In the genomic region with DNA sequence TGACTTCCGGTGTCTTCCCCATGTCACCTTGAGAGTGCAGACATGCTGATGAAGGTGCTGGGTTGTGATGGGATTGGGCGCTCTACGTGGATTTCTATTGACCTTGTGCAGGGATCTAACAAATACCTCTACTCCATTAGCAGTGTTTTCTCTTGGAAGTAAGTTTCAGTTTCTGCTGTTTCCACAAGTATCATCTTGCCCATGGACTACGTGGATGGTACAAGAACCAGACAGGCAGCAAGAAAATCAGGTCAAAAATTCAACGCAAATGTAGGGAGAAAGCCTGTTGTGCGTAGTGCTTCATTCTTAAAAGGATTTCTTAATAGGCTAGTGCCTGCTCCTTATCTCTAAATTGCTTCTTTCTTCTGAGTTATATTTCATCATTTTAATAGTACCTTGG, we compare ENCODE assay signal across 16 cellular contexts.
"Had no signal": no experiment of that assay in that cellular context is flagged by ENCODE, and none has a peak within 500 bp of the region (broad histone marks: within the 10 kb centered on the region; RNA-seq: fewer than 3 reads in every experiment).

No MANE protein-coding gene starts in this region.

- H3K36me3 ChIP-seq: lower lobe of right lung, uterus, WERI-Rb-1 had no signal

- H3K9me3 Mint-ChIP-seq: activated naive CD8-positive, alpha-beta T cell treated with anti-CD3 and anti-CD28 coated beads for 36 hours; naive thymus-derived CD4-positive, alpha-beta T cell; neural crest cell; stimulated activated memory B cell treated with anti-CD40 and anti-IgM and Interleukin-4, amounts not matched to agents 10 μg/mL and 1 μg/mL and 100 μg/mL, for 72 hours; T-cell had no signal

- H3K4me2 ChIP-seq: smooth muscle cell had no signal

- H3K27ac ChIP-seq: lower lobe of right lung, testis, uterus, WERI-Rb-1 had no signal

- H3K9me3 ChIP-seq: lower lobe of right lung, testis, uterus had no signal

- H3K4me1 Mint-ChIP-seq: stimulated activated memory B cell treated with anti-CD40 and anti-IgM and Interleukin-4, amounts not matched to agents 10 μg/mL and 1 μg/mL and 100 μg/mL, for 72 hours had no signal

- ATAC-seq: left lobe of liver; lower lobe of right lung; naive thymus-derived CD4-positive, alpha-beta T cell; stimulated activated memory B cell treated with anti-CD40 and anti-IgM and Interleukin-4, amounts not matched to agents 10 μg/mL and 1 μg/mL and 100 μg/mL, for 72 hours; T-cell had no signal

- H3K4me3 ChIP-seq: lower lobe of right lung, smooth muscle cell, testis, uterus had no signal

- H3K27me3 Mint-ChIP-seq: activated naive CD8-positive, alpha-beta T cell treated with anti-CD3 and anti-CD28 coated beads for 36 hours; naive thymus-derived CD4-positive, alpha-beta T cell; stimulated activated memory B cell treated with anti-CD40 and anti-IgM and Interleukin-4, amounts not matched to agents 10 μg/mL and 1 μg/mL and 100 μg/mL, for 72 hours; T-cell had no signal

- H3K27me3 ChIP-seq: testis, uterus had no signal

- H3K4me3 Mint-ChIP-seq: activated naive CD8-positive, alpha-beta T cell treated with anti-CD3 and anti-CD28 coated beads for 36 hours; neural crest cell; stimulated activated memory B cell treated with anti-CD40 and anti-IgM and Interleukin-4, amounts not matched to agents 10 μg/mL and 1 μg/mL and 100 μg/mL, for 72 hours; T-cell had no signal

- DNase-seq: activated naive CD8-positive, alpha-beta T cell treated with anti-CD3 and anti-CD28 coated beads for 36 hours; activated T-cell treated with anti-CD3 and anti-CD28 coated beads for 4 hours; amniotic stem cell; lower lobe of right lung; naive thymus-derived CD4-positive, alpha-beta T cell; posterior cingulate gyrus; stimulated activated CD4-positive, alpha-beta T cell treated with anti-CD3 and anti-CD28 coated beads, Interleukin-15, amount 100 ng/mL, for 24 hours; T-cell; testis; trophoblast cell; uterus; WERI-Rb-1 had no signal

- H3K27ac Mint-ChIP-seq: activated naive CD8-positive, alpha-beta T cell treated with anti-CD3 and anti-CD28 coated beads for 36 hours; stimulated activated memory B cell treated with anti-CD40 and anti-IgM and Interleukin-4, amounts not matched to agents 10 μg/mL and 1 μg/mL and 100 μg/mL, for 72 hours; T-cell had no signal
